ENCODE assay signal across 8 cellular contexts in genomic region chr4:78644744-78645330, GRCh38.
DNase-seq lines count a peak whose midpoint lies in the region; ATAC-seq and TF ChIP-seq lines count a peak whose summit lies in the region.

No MANE protein-coding gene starts in this region.

- H3K27ac ChIP-seq in neural progenitor cell, result no peak overlapping the region

- no peaks in the 10 kb centered on the region for H3F3A ChIP-seq in neural progenitor cell (ENCODE audit: low read depth)

- H3K4me3 ChIP-seq in AG09309 (ENCODE audit: control insufficient read depth, low read depth, low read length), result no peak overlapping the region
- no peak overlapping the region for H3K4me3 ChIP-seq in neural progenitor cell

- H3K79me2 ChIP-seq in neural progenitor cell (ENCODE audit: low read depth), result no peaks in the 10 kb centered on the region

- no peak overlapping the region for H3K4me3 Mint-ChIP-seq in neural progenitor cell

- DNase-seq in AG09309 (ENCODE audit: low read depth) (peak; percentile 55), NCI-H460 (ENCODE audit: extremely low read depth, low read depth) (peak; percentile 71), activated T-cell treated with anti-CD3 and anti-CD28 coated beads for 24 hours (ENCODE audit: low read depth) (peak; percentile 30), fibroblast of peridontal ligament (ENCODE audit: extremely low read depth) (peak; percentile 84), neural progenitor cell (ENCODE audit: low spot score) (peak; percentile 52), ureter (ENCODE audit: low spot score) (peak; percentile 65)

- H3K36me3 Mint-ChIP-seq in neural progenitor cell, result no peaks in the 10 kb centered on the region

- no peak overlapping the region for H2AFZ ChIP-seq in neural progenitor cell (replicated peaks)

- H3K27ac Mint-ChIP-seq in neural progenitor cell, result no peak overlapping the region

- no peaks in the 10 kb centered on the region for H3K9me3 ChIP-seq in neural progenitor cell (ENCODE audit: low read depth)

- H3K4me1 ChIP-seq in neural progenitor cell, result no peaks in the 10 kb centered on the region

- peaks cover 2% of the 10 kb centered on the region for H3K27me3 Mint-ChIP-seq in neural progenitor cell (ENCODE audit: insufficient read depth, low read depth)

- no peak overlapping the region for H3K4me2 ChIP-seq in neural progenitor cell

- no peaks in the 10 kb centered on the region for H3K36me3 ChIP-seq in neural progenitor cell

- TF ChIP-seq CTCF in AG09309 (IDR thresholded peaks at IDR 0.05; ENCODE audit: control insufficient read depth, insufficient read depth, low read depth, low read length, missing control alignments) (peak; percentile 94), neural progenitor cell (IDR thresholded peaks at IDR 0.05) (peak; percentile 75)

- no peaks in the 10 kb centered on the region for H3K4me1 Mint-ChIP-seq in neural progenitor cell

- no peak overlapping the region for H3K9ac ChIP-seq in neural progenitor cell

- H3K9me3 Mint-ChIP-seq in neural progenitor cell, result no peaks in the 10 kb centered on the region

- peak; percentile 95 for ATAC-seq in GM18502 (IDR thresholded peaks at IDR 0.05; ENCODE audit: poor library complexity, unreplicated experiment)
- peak; percentile 95 for ATAC-seq in HG02884 (IDR thresholded peaks at IDR 0.05; ENCODE audit: unreplicated experiment)

- H3K27me3 ChIP-seq in neural progenitor cell, result no peaks in the 10 kb centered on the region

- H4K20me1 ChIP-seq in neural progenitor cell (ENCODE audit: low read depth), result no peaks in the 10 kb centered on the region

Comparison
In these comparisons a context has a peak if more than half of its experiments do, and no peak if none do; other contexts are left out.
1. DNase-seq: peak in every context shown above with its lines; median percentile 84 in fibroblast of peridontal ligament; 71 in NCI-H460; 65 in ureter; 55 in AG09309; 52 in neural progenitor cell; 30 in activated T-cell treated with anti-CD3 and anti-CD28 coated beads for 24 hours.